Comparison of ENCODE assay signal across 1 cellular context in genomic region chr20:32110173-32110704, GRCh38.
TF ChIP-seq lines count a peak whose summit lies in the region.

No MANE protein-coding gene starts in this region.

TF ChIP-seq in SK-N-SH treated with all-trans-retinoic acid at 6 μM for 48 hours, 23 proteins besides CTCF, POLR2A, EP300 and RAD21 (continued from another document):
- no peak for TF ChIP-seq PATZ1 (CRISPR knock-in tag; IDR thresholded peaks at IDR 0.05; ENCODE audit: borderline replicate concordance)
- no peak for TF ChIP-seq POU6F1 (CRISPR knock-in tag; IDR thresholded peaks at IDR 0.05; ENCODE audit: borderline replicate concordance, low read depth)
- no peak for TF ChIP-seq CREB5 (CRISPR knock-in tag; IDR thresholded peaks at IDR 0.05; ENCODE audit: low read depth)
